Comparison of ENCODE assay signal across 8 cellular contexts in the genomic region with DNA sequence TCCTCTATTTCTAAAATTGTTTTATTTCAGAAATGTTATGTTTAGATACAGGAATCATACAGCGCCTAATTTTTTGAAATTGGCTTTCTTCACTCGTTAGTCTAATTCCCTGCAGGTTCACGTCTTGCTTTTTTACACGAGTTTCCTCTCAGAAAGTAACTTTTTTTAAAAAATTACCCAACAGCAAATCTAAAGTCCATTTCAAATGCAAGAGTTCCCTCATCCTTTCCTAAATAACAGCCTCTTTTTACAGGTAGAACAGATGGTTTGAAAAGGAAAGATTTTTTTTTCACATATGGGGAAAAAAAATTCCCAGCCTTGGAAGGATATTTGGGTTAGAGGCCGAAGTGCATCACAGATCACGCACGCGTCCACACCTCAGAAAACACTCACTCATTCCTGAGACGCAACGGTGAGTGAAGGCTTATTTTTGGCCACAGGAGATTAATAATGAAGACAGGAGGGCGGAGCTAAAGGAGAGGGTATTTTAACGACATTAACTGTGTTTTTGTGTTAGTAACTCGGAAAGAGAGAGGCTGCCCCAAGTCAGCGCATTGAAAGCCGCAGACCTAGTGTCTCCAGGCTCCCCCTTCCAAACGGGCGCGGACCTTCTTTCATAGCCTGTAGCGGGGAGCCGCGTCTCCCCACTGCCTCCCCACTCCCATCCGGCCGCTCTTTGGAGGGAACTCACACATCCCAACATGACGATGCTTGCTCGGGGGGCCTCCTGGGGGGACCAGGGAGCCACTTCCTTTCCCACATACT. TPM values are rescaled to one million over a fixed set of nuclear protein-coding genes. Genes with fewer than 3 reads are reported as not detected.
DNase-seq lines count a peak whose midpoint lies in the region; ATAC-seq and TF ChIP-seq lines count a peak whose summit lies in the region.

No MANE protein-coding gene starts in this region.

- CTCF ChIA-PET in WTC11 (lab: Charles Lee): interaction anchor here (1.1 to 14.5 kb wide), 10 partner anchors 8 to 156 kb away, joined by 3 to 207 read pairs (median 6); no protein-coding TSS in a partner anchor

- TF ChIP-seq POLR2A in heart left ventricle (IDR thresholded peaks at IDR 0.05) (no peak), transverse colon (IDR thresholded peaks at IDR 0.05) (no peak)

- H3K9me3 Mint-ChIP-seq in WTC11 (no peaks in the 10 kb centered on the region), immature natural killer cell (peaks cover 0 to 4% (median 0%) of the 10 kb centered on the region in 6 donors)

- POLR2A ChIA-PET in WTC11 (lab: Charles Lee): interaction anchor here (0.8 to 1.2 kb wide), 2 partner anchors 11 to 240 kb away, joined by 4 to 6 read pairs; no protein-coding TSS in a partner anchor

- 4 to 5% (median 5%) methylated on average over 25 of the region's 25 CpGs for WGBS in heart left ventricle, 4 donors
- 1 to 2% methylated on average over 4 to 25 of the region's 25 CpGs for WGBS in transverse colon (ENCODE audit: low coverage in 1 of 2), 2 donors

- no peak overlapping the region for H3K27ac ChIP-seq in heart left ventricle
- H3K27ac ChIP-seq in transverse colon: peak overlapping the region; percentile 61 to 77 (median 70)

- TF ChIP-seq EP300 in transverse colon (IDR thresholded peaks at IDR 0.05; ENCODE audit: low read depth): no peak

- in situ Hi-C loops in transverse colon (cut with MboI; ENCODE audit: low pct_ligation_motif_present in 1 of 4, low pct_unique_long_range_greater_than_20kb in 1 of 4, low sequenced_read_pairs in 3 of 4): no loop called here

- no peak for ATAC-seq in heart left ventricle
- peak; percentile 10; the same call in 1 of the 2 replicates for ATAC-seq in WTC11

- H3K36me3 Mint-ChIP-seq in WTC11 (no peaks in the 10 kb centered on the region), immature natural killer cell (peaks cover 0 to 3% (median 0%) of the 10 kb centered on the region in 3 donors)

- H3K36me3 ChIP-seq in heart left ventricle (no peaks in the 10 kb centered on the region), transverse colon (no peaks in the 10 kb centered on the region)

- intact Hi-C loops in cardiac septum (cut with DNase I) (no loop called here), heart left ventricle (cut with DNase I) (no loop called here), transverse colon (cut with DNase I; ENCODE audit: low total_unique reads) (no loop called here)

- H3K27me3 ChIP-seq in heart left ventricle (peaks cover 48 to 100% (median 86%) of the 10 kb centered on the region in 9 donors), transverse colon (peaks cover 96% of the 10 kb centered on the region)

- H3K27me3 Mint-ChIP-seq in WTC11 (ENCODE audit: low read depth): peaks cover 94% of the 10 kb centered on the region
- H3K27me3 Mint-ChIP-seq in immature natural killer cell (ENCODE audit: low read depth in 3 of 3): peaks cover 27 to 42% (median 28%) of the 10 kb centered on the region in 3 donors

- peak overlapping the region in 2 of 12 donors; percentile 23 to 26 for H3K4me3 ChIP-seq in heart left ventricle
- peak overlapping the region in 3 of 4 donors; percentile 14 to 60 (median 47) for H3K4me3 ChIP-seq in transverse colon

- DNase-seq in cardiac septum (ENCODE audit: low spot score) (peak; percentile 29), heart left ventricle (no peak), WTC11 (ENCODE audit: low spot score) (peak; percentile 58), immature natural killer cell (no peak), transverse colon (no peak), cortex of kidney (lab: John Stamatoyannopoulos, UW) (no peak), NAMALWA (ENCODE audit: low spot score) (no peak)
- no peak for DNase-seq in activated CD8-positive, alpha-beta memory T cell treated with anti-CD3 and anti-CD28 coated beads, Interleukin-2, amount 50 U/mL, for 4 hours

- H3K4me1 Mint-ChIP-seq in WTC11 (peaks cover 77% of the 10 kb centered on the region), immature natural killer cell (peaks cover 22 to 24% of the 10 kb centered on the region in 2 donors)

- no peak for TF ChIP-seq CTCF in heart left ventricle (IDR thresholded peaks at IDR 0.05)
- no peak for TF ChIP-seq CTCF in WTC11 (IDR thresholded peaks at IDR 0.05)
- TF ChIP-seq CTCF in transverse colon (IDR thresholded peaks at IDR 0.05): no peak

- H3K9me3 ChIP-seq in heart left ventricle: no peaks in the 10 kb centered on the region
- H3K9me3 ChIP-seq in transverse colon: no peaks in the 10 kb centered on the region

- H3K27ac Mint-ChIP-seq in WTC11 (no peak overlapping the region; the same call in 1 of the 2 replicates), immature natural killer cell (no peak overlapping the region)

- H3K4me1 ChIP-seq in heart left ventricle (peaks cover 0 to 39% (median 16%) of the 10 kb centered on the region in 12 donors), transverse colon (peaks cover 7 to 45% (median 32%) of the 10 kb centered on the region in 4 donors)

- H3K4me3 Mint-ChIP-seq in WTC11 (peak overlapping the region; percentile 83), immature natural killer cell (peak overlapping the region; percentile 57 to 76 (median 71))

TF ChIP-seq in WTC11, 78 proteins besides CTCF, POLR2A, EP300 and RAD21:
- TF ChIP-seq, protein P1, sequence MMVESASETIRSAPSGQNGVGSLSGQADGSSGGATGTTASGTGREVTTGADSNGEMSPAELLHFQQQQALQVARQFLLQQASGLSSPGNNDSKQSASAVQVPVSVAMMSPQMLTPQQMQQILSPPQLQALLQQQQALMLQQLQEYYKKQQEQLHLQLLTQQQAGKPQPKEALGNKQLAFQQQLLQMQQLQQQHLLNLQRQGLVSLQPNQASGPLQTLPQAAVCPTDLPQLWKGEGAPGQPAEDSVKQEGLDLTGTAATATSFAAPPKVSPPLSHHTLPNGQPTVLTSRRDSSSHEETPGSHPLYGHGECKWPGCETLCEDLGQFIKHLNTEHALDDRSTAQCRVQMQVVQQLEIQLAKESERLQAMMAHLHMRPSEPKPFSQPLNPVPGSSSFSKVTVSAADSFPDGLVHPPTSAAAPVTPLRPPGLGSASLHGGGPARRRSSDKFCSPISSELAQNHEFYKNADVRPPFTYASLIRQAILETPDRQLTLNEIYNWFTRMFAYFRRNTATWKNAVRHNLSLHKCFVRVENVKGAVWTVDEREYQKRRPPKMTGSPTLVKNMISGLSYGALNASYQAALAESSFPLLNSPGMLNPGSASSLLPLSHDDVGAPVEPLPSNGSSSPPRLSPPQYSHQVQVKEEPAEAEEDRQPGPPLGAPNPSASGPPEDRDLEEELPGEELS (CRISPR knock-in tag; IDR thresholded peaks at IDR 0.05): peak; percentile 10; the same call in 1 of the 2 replicates
- TF ChIP-seq, protein P2, sequence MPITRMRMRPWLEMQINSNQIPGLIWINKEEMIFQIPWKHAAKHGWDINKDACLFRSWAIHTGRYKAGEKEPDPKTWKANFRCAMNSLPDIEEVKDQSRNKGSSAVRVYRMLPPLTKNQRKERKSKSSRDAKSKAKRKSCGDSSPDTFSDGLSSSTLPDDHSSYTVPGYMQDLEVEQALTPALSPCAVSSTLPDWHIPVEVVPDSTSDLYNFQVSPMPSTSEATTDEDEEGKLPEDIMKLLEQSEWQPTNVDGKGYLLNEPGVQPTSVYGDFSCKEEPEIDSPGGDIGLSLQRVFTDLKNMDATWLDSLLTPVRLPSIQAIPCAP (CRISPR knock-in tag; IDR thresholded peaks at IDR 0.05): no peak

RNA-seq across cellular contexts. Expression of a gene that starts 0.9 kb away (rescaled TPM):
- total RNA-seq in cardiac septum: 0.13 TPM
- total RNA-seq in heart left ventricle: 1 to 10 TPM in 1 of 9 donors, under 1 TPM in 6, not detected in 2; 0.07 to 2.0 (median 0.08) TPM
- under 1 TPM; 0.04 TPM for polyA plus RNA-seq in heart left ventricle
- 13.7 to 20.1 TPM (median 14.0 TPM) in 3 replicates for total RNA-seq in WTC11 (2021)
- not detected for polyA plus RNA-seq in immature natural killer cell
- 10 to 100 TPM in 2 of 4 donors, 1 to 10 TPM in 2; 4.4 to 20.5 (median 10.6) TPM for total RNA-seq in transverse colon

Comparison
In these comparisons a context has a peak if more than half of its experiments do, and no peak if none do; other contexts are left out.
1. DNase-seq: peak in cardiac septum (single experiment) and WTC11 (single experiment); none in heart left ventricle (0 of 5), immature natural killer cell (0 of 3), transverse colon (single experiment), cortex of kidney (single experiment), NAMALWA (single experiment) and activated CD8-positive, alpha-beta memory T cell treated with anti-CD3 and anti-CD28 coated beads, Interleukin-2, amount 50 U/mL, for 4 hours (single experiment).
2. H3K27ac ChIP-seq: peak in transverse colon (4 of 4); none in heart left ventricle (0 of 12).